Comparison of ENCODE assay signal across 8 cellular contexts in genomic region chr16:19808061-19808621, GRCh38.
DNase-seq lines count a peak whose midpoint lies in the region; ATAC-seq and TF ChIP-seq lines count a peak whose summit lies in the region.

No MANE protein-coding gene starts in this region.

- peaks cover 20% of the 10 kb centered on the region for H3K36me3 Mint-ChIP-seq in progenitor cell of endocrine pancreas (ENCODE audit: insufficient read depth)
- H3K36me3 Mint-ChIP-seq in naive thymus-derived CD8-positive, alpha-beta T cell: peaks cover 0 to 14% (median 3%) of the 10 kb centered on the region in 3 donors

- H3K4me1 Mint-ChIP-seq in progenitor cell of endocrine pancreas (ENCODE audit: low read depth): peaks cover 16% of the 10 kb centered on the region
- H3K4me1 Mint-ChIP-seq in naive thymus-derived CD8-positive, alpha-beta T cell: peaks cover 5 to 18% (median 13%) of the 10 kb centered on the region in 4 donors

- TF ChIP-seq CTCF in progenitor cell of endocrine pancreas (IDR thresholded peaks at IDR 0.05; ENCODE audit: unreplicated experiment): no peak

- no peak overlapping the region for H3K4me3 ChIP-seq in HUES48 (ENCODE audit: low read depth, low read length)

- ATAC-seq in GM18870 (IDR thresholded peaks at IDR 0.05; ENCODE audit: unreplicated experiment): peak; percentile 74
- ATAC-seq in naive thymus-derived CD8-positive, alpha-beta T cell: no peak

- no peaks in the 10 kb centered on the region for H3K27me3 ChIP-seq in HUES48 (ENCODE audit: control insufficient read depth, insufficient read depth, low read length)

- POLR2A ChIA-PET in naive thymus-derived CD8-positive, alpha-beta T cell (lab: Charles Lee): no interaction called here

- H3K4me3 Mint-ChIP-seq in progenitor cell of endocrine pancreas (ENCODE audit: low read depth): no peak overlapping the region
- H3K4me3 Mint-ChIP-seq in naive thymus-derived CD8-positive, alpha-beta T cell: no peak overlapping the region

- H3K9me3 ChIP-seq in HUES48 (ENCODE audit: control insufficient read depth, insufficient read depth, low read length): peaks cover 24% of the 10 kb centered on the region

- no peaks in the 10 kb centered on the region for H3K27me3 Mint-ChIP-seq in progenitor cell of endocrine pancreas
- H3K27me3 Mint-ChIP-seq in naive thymus-derived CD8-positive, alpha-beta T cell: peaks cover 0 to 2% (median 0%) of the 10 kb centered on the region in 5 donors

- H3K9ac ChIP-seq in HUES48 (ENCODE audit: low read depth, low read length): no peak overlapping the region

- peak overlapping the region; percentile 89 for H3K27ac Mint-ChIP-seq in progenitor cell of endocrine pancreas
- peak overlapping the region in 1 of 10 donors; percentile 63 for H3K27ac Mint-ChIP-seq in naive thymus-derived CD8-positive, alpha-beta T cell

- DNase-seq in glomerular visceral epithelial cell (ENCODE audit: extremely low spot score) (peak; percentile 34), progenitor cell of endocrine pancreas (ENCODE audit: low spot score, unreplicated experiment) (no peak), H4 (ENCODE audit: low spot score) (no peak), AG08395 (ENCODE audit: low spot score) (no peak), NCI-H2196 treated with DMSO at 0.1 percent for 48 hours (lab: John Stamatoyannopoulos, UW; ENCODE audit: unreplicated experiment) (no peak)
- DNase-seq in naive thymus-derived CD8-positive, alpha-beta T cell: no peak

- no peaks in the 10 kb centered on the region for H3K36me3 ChIP-seq in HUES48 (ENCODE audit: control insufficient read depth, insufficient read depth, low read length)

- peaks cover 5% of the 10 kb centered on the region; the same call in 1 of the 2 replicates for H3K4me1 ChIP-seq in HUES48 (ENCODE audit: control insufficient read depth, insufficient read depth, low read length)

- peaks cover 19% of the 10 kb centered on the region for H3K9me3 Mint-ChIP-seq in progenitor cell of endocrine pancreas (ENCODE audit: low read depth)
- H3K9me3 Mint-ChIP-seq in naive thymus-derived CD8-positive, alpha-beta T cell: peaks cover 0 to 17% (median 13%) of the 10 kb centered on the region in 9 donors

- peak overlapping the region; percentile 43 for H3K27ac ChIP-seq in HUES48 (ENCODE audit: low read depth, low read length)
